ENCODE assay signal across 8 cellular contexts in the genomic region with DNA sequence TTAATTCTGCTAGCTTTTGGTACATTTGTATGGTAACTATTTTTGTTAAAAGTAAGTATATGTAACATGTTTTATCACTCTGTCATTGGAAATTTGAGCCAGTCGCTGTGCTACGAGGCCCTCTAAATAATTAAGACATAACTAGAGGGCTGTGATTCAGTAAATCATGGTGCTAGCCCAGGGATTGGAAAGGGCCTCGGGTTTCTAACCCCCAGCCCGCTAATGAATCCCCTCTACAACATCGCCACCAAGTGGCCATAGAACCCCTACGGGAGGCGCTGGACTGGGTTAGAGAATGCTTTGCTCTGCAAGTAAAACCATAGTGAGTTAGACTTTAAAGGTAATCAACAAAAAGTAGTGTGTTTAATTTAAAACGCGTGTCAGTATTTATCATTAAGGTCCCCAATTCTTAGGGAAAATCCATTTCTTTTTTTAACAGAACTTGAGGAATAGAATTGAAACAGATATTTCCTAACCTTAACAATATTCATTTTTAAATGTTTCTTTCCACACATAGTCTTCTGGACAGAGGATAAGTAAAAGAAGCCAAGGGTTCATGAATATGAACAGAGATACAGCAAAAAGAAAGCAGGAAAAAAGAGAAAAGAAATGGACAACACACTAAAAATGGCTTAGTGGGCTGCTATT.
DNase-seq lines count a peak whose midpoint lies in the region; ATAC-seq, FAIRE-seq and TF ChIP-seq lines count a peak whose summit lies in the region.

No MANE protein-coding gene starts in this region.

- no peaks in the 10 kb centered on the region for H3K79me2 ChIP-seq in Loucy (ENCODE audit: insufficient read depth, low read length)
- H3K79me2 ChIP-seq in GM12878 (ENCODE audit: control insufficient read depth, insufficient read depth, low read length) = no peaks in the 10 kb centered on the region

- H3F3A ChIP-seq in Loucy (ENCODE audit: low read depth) = no peaks in the 10 kb centered on the region

- intact Hi-C loops in GM12878 (cut with micrococcal nuclease; ENCODE audit: unreplicated experiment) = loop anchor here (2.0 kb wide), 1 partner anchor 239 kb away; no protein-coding TSS in a partner anchor

- CTCF ChIA-PET in GM12878 (lab: Yijun Ruan, JAX) = interaction anchor here (0.7 to 4.4 kb wide), 11 partner anchors 10 to 759 kb away, joined by 3 to 21 read pairs (median 3); no protein-coding TSS in a partner anchor

- TF ChIP-seq RAD21 in GM12878 (IDR thresholded peaks at IDR 0.05; ENCODE audit: insufficient read depth, low read depth, low read length) = peak; percentile 45; the same call in 1 of the 2 replicates

- TF ChIP-seq EP300 in GM12878 (IDR thresholded peaks at IDR 0.05; ENCODE audit: borderline replicate concordance in 1 of 2, control insufficient read depth in 1 of 2, low read depth in 2 of 2, low read length in 2 of 2) = no peak

- no peaks in the 10 kb centered on the region for H3K9me2 ChIP-seq in Loucy (replicated peaks; ENCODE audit: low read depth, low read length)

- DNase-seq in D341Med (ENCODE audit: low spot score) = peak; percentile 83
- DNase-seq in GM12878 (ENCODE audit: low read depth, low spot score) = no peak
- DNase-seq in medulla oblongata (ENCODE audit: extremely low spot score) = peak; percentile 51
- DNase-seq in NCI-H128 (lab: John Stamatoyannopoulos, UW; ENCODE audit: unreplicated experiment) = no peak
- no peak for DNase-seq in stimulated activated CD4-positive, alpha-beta T cell treated with anti-CD3 and anti-CD28 coated beads, Interleukin-15, amount 100 ng/mL, for 24 hours
- no peak for DNase-seq in activated CD8-positive, alpha-beta memory T cell treated with anti-CD3 and anti-CD28 coated beads, Interleukin-2, amount 50 U/mL, for 48 hours

- no peak overlapping the region for H3K27ac ChIP-seq in GM12878 (ENCODE audit: control insufficient read depth, insufficient read depth)

- H3K27me3 ChIP-seq in Loucy (ENCODE audit: insufficient read depth, low read length, poor library complexity, severe bottlenecking) = no peaks in the 10 kb centered on the region
- no peaks in the 10 kb centered on the region for H3K27me3 ChIP-seq in GM12878 (replicated peaks in 1 of 2; ENCODE audit: control insufficient read depth in 2 of 2, insufficient read depth in 2 of 2, low read length in 1 of 2)

- H3K4me3 ChIP-seq in Loucy (ENCODE audit: low read length, poor library complexity, severe bottlenecking) (no peak overlapping the region), GM12878 (no peak overlapping the region)

- no peaks in the 10 kb centered on the region for H4K20me1 ChIP-seq in Loucy (ENCODE audit: insufficient read depth, low read length, poor library complexity, severe bottlenecking)
- H4K20me1 ChIP-seq in GM12878 (ENCODE audit: control insufficient read depth, insufficient read depth) = no peaks in the 10 kb centered on the region

- peak; percentile 60 for TF ChIP-seq CTCF in Loucy (conservative IDR thresholded peaks at IDR 0.05; ENCODE audit: low read length)
- peak in 2 of 3 experiments; percentile 10 to 34; a peak in 3 of 6 replicates for TF ChIP-seq CTCF in GM12878 (IDR thresholded peaks at IDR 0.05 in 2 of 3, conservative IDR thresholded peaks at IDR 0.05 in 1 of 3; ENCODE audit: control insufficient read depth in 2 of 3, extremely low read depth in 1 of 3, insufficient read depth in 1 of 3, low read depth in 3 of 3, low read length in 3 of 3)

- RAD21 ChIA-PET in GM12878 (lab: Charles Lee; ENCODE audit: unreplicated experiment) = interaction anchor here (2.7 kb wide), 1 partner anchor 240 kb away, joined by 8 read pairs; no protein-coding TSS in a partner anchor

- no peak overlapping the region for H3K4me2 ChIP-seq in Loucy (ENCODE audit: low read depth, low read length, poor library complexity, severe bottlenecking)
- H3K4me2 ChIP-seq in GM12878 (ENCODE audit: control insufficient read depth, insufficient read depth) = no peak overlapping the region

- no peak for TF ChIP-seq POLR2A in GM12878 (IDR thresholded peaks at IDR 0.05; ENCODE audit: low read depth, low read length)

- H2AFZ ChIP-seq in Loucy (ENCODE audit: low read length) = no peak overlapping the region
- H2AFZ ChIP-seq in GM12878 (ENCODE audit: control insufficient read depth, low read depth, low read length) = no peak overlapping the region

- ATAC-seq in GM12878 (peak; percentile 79), HG02642 (IDR thresholded peaks at IDR 0.05; ENCODE audit: poor library complexity, unreplicated experiment) (no peak)

- in situ Hi-C loops in GM12878 (cut with MboI) = no loop called here

- H3K4me1 ChIP-seq in Loucy (ENCODE audit: insufficient read depth, low read length, poor library complexity, severe bottlenecking) (no peaks in the 10 kb centered on the region), GM12878 (ENCODE audit: control insufficient read depth, insufficient read depth, low read length) (no peaks in the 10 kb centered on the region)

- no peak for FAIRE-seq in GM12878 (lab: Jason Lieb, UNC)

- no peaks in the 10 kb centered on the region for H3K36me3 ChIP-seq in Loucy (ENCODE audit: insufficient read depth, low read length)
- H3K36me3 ChIP-seq in GM12878 (ENCODE audit: control insufficient read depth in 2 of 2, insufficient read depth in 2 of 2, low read length in 1 of 2) = no peaks in the 10 kb centered on the region

- H3K9me3 ChIP-seq in Loucy (ENCODE audit: insufficient read depth, low read depth, low read length) (no peaks in the 10 kb centered on the region), GM12878 (replicated peaks; ENCODE audit: control insufficient read depth, insufficient read depth, low read length) (no peaks in the 10 kb centered on the region)

- no TSS peak for BruUV-seq in GM12878 (replicated peaks; lab: Mats Ljungman, UMichigan)

- POLR2A ChIA-PET in GM12878 (lab: Charles Lee) = no interaction called here

- WGBS in GM12878 (ENCODE audit: insufficient coverage, insufficient replicate concordance, low lambda C conversion rate, missing lambda C conversion rate) = 21% methylated on average over 9 of the region's 9 CpGs

- SMC1A ChIA-PET in GM12878 (lab: Charles Lee; ENCODE audit: uncharacterized antibody, unreplicated experiment) = interaction anchor here (1.0 to 4.2 kb wide), 3 partner anchors 9 to 376 kb away, joined by 3 to 18 read pairs (median 4); no protein-coding TSS in a partner anchor

- no peak overlapping the region for H3K9ac ChIP-seq in Loucy (ENCODE audit: low read depth, low read length, poor library complexity, severe bottlenecking)
- no peak overlapping the region for H3K9ac ChIP-seq in GM12878 (ENCODE audit: control insufficient read depth, insufficient read depth, low read length)

TF ChIP-seq in GM12878, 131 proteins besides CTCF, POLR2A, EP300 and RAD21:
- TF ChIP-seq SMC3 (IDR thresholded peaks at IDR 0.05; ENCODE audit: borderline replicate concordance, low read length) (peak; percentile 25; the same call in 1 of the 2 replicates), MYC (IDR thresholded peaks at IDR 0.05; ENCODE audit: insufficient read depth, insufficient read length, insufficient replicate concordance, low read length, severe bottlenecking) (no peak)
TF ChIP-seq in GM12878: peak in this region for 1.

Comparison
In these comparisons a context has a peak if more than half of its experiments do, and no peak if none do; other contexts are left out.
1. DNase-seq: peak in D341Med (single experiment) and medulla oblongata (single experiment); none in GM12878 (single experiment), NCI-H128 (single experiment), stimulated activated CD4-positive, alpha-beta T cell treated with anti-CD3 and anti-CD28 coated beads, Interleukin-15, amount 100 ng/mL, for 24 hours (single experiment) and activated CD8-positive, alpha-beta memory T cell treated with anti-CD3 and anti-CD28 coated beads, Interleukin-2, amount 50 U/mL, for 48 hours (single experiment).